In the genomic region with DNA sequence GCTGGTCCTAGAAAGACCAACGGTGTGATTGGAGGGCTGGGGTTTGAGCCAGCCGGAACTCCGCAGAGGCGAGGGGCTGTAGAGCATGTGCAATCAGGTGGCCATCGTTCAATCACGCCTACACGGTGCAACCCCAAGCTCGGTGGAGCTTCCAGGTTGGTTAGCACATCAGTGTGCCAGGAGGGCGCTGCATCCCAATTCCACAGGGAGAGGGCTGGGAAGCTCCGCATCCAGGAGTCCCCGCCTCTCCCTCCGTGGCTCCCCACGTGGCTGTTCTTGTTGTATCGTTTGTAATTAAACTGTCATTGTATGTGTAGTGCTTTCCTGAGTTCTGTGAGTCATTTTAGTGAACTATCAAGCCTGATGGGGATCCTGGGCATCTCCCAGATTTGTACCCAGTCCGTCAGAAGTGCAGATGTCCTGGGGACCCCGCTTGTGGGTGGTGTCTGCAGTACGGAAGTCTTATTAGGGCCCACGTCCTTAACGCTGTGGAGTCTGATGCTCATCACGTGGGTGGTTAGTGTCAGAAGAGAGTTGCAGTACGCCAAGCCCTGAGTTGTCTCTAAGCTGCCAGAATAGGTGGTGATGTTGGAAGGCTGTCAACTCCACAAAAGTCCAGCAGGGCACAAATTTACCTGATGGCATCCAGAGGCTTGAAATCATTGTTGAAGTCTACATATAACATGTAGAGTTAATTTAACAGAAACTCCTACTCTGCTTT, we compare ENCODE assay signal across 21 cellular contexts. TPM values are rescaled to one million over a fixed set of nuclear protein-coding genes. Genes with fewer than 3 reads are reported as not detected.
DNase-seq lines count a peak whose midpoint lies in the region; ATAC-seq and TF ChIP-seq lines count a peak whose summit lies in the region.
"Had no signal": no experiment of that assay in that cellular context is flagged by ENCODE, and none has a peak within 500 bp of the region (broad histone marks: within the 10 kb centered on the region; RNA-seq: fewer than 3 reads in every experiment).

No MANE protein-coding gene starts in this region.

- no peak overlapping the region for H3K4me3 Mint-ChIP-seq in nephron progenitor cell
- H3K4me3 Mint-ChIP-seq: activated B cell treated with CpG ODN at 0.5 μM for 24 hours; activated T-helper 17 cell treated with anti-CD3 and anti-CD28 coated beads, Interleukin-2, amount 50 U/mL, for 72 hours; central memory CD8-positive, alpha-beta T cell; T-helper 17 cell had no signal

- TF ChIP-seq CTCF in nephron progenitor cell (IDR thresholded peaks at IDR 0.05), result no peak

- H3K36me3 Mint-ChIP-seq in nephron progenitor cell (ENCODE audit: low read depth), result no peaks in the 10 kb centered on the region

- no peaks in the 10 kb centered on the region for H3K4me1 Mint-ChIP-seq in nephron progenitor cell
- H3K4me1 Mint-ChIP-seq: activated T-helper 17 cell treated with anti-CD3 and anti-CD28 coated beads, Interleukin-2, amount 50 U/mL, for 72 hours had no signal

- peak overlapping the region; percentile 19 for H3K27ac Mint-ChIP-seq in nephron progenitor cell
- H3K27ac Mint-ChIP-seq: activated B cell treated with CpG ODN at 0.5 μM for 24 hours; activated T-helper 17 cell treated with anti-CD3 and anti-CD28 coated beads, Interleukin-2, amount 50 U/mL, for 72 hours; T-helper 17 cell had no signal

- ATAC-seq in SK-N-SH treated with all-trans-retinoic acid at 6 μM for 48 hours, result no peak
- ATAC-seq: activated T-helper 17 cell treated with anti-CD3 and anti-CD28 coated beads, Interleukin-2, amount 50 U/mL, for 72 hours; T-helper 17 cell had no signal

- H3K27me3 Mint-ChIP-seq in nephron progenitor cell (ENCODE audit: low read depth, poor library complexity), result peaks cover 48% of the 10 kb centered on the region

- H3K9me3 Mint-ChIP-seq in nephron progenitor cell, result no peaks in the 10 kb centered on the region
- H3K9me3 Mint-ChIP-seq: activated T-helper 17 cell treated with anti-CD3 and anti-CD28 coated beads, Interleukin-2, amount 50 U/mL, for 72 hours; central memory CD8-positive, alpha-beta T cell had no signal

- peak; percentile 3 for DNase-seq in DMS153 treated with DMSO at 0.1 percent for 48 hours (lab: John Stamatoyannopoulos, UW; ENCODE audit: unreplicated experiment)
- no peak for DNase-seq in DMS153 (lab: John Stamatoyannopoulos, UW)
- peak; percentile 42 for DNase-seq in HT1080 (ENCODE audit: low read depth)
- peak; percentile 34 for DNase-seq in SK-N-DZ (ENCODE audit: low spot score)
- peak; percentile 8 for DNase-seq in nephron progenitor cell
- no peak for DNase-seq in NCI-H2196 (lab: John Stamatoyannopoulos, UW; ENCODE audit: unreplicated experiment)
- no peak for DNase-seq in Kasumi-1 (lab: John Stamatoyannopoulos, UW)
- DNase-seq: 8988T; activated B cell treated with CpG ODN at 0.5 μM for 24 hours; amniotic stem cell; C1 segment of cervical spinal cord; DND-41; effector CD8-positive, alpha-beta T cell; NCI-H187; NCI-H510A treated with DMSO at 0.1 percent for 48 hours; stimulated activated naive CD4-positive, alpha-beta T cell; T-helper 17 cell; trophoblast cell had no signal

TF ChIP-seq in SK-N-SH treated with all-trans-retinoic acid at 6 μM for 48 hours, 23 proteins besides CTCF, POLR2A, EP300 and RAD21:
- TF ChIP-seq ZFP3 (CRISPR knock-in tag; IDR thresholded peaks at IDR 0.05) (no peak), ISL1 (CRISPR knock-in tag; IDR thresholded peaks at IDR 0.05) (no peak), ZFP30 (CRISPR knock-in tag; IDR thresholded peaks at IDR 0.05) (no peak), OSR1 (CRISPR knock-in tag; IDR thresholded peaks at IDR 0.05) (no peak), PATZ1 (CRISPR knock-in tag; IDR thresholded peaks at IDR 0.05; ENCODE audit: borderline replicate concordance) (no peak), ZNF565 (CRISPR knock-in tag; conservative IDR thresholded peaks at IDR 0.05; ENCODE audit: low read depth) (no peak), ZC3H10 (CRISPR knock-in tag; IDR thresholded peaks at IDR 0.05) (no peak), ARNTL (CRISPR knock-in tag; IDR thresholded peaks at IDR 0.05; ENCODE audit: borderline replicate concordance, low read depth) (no peak), RARB (CRISPR knock-in tag; IDR thresholded peaks at IDR 0.05) (no peak), ZNF70 (CRISPR knock-in tag; IDR thresholded peaks at IDR 0.05) (no peak), TSHZ2 (CRISPR knock-in tag; IDR thresholded peaks at IDR 0.05) (no peak), ESRRG (CRISPR knock-in tag; IDR thresholded peaks at IDR 0.05) (no peak)
- TF ChIP-seq, protein P1, sequence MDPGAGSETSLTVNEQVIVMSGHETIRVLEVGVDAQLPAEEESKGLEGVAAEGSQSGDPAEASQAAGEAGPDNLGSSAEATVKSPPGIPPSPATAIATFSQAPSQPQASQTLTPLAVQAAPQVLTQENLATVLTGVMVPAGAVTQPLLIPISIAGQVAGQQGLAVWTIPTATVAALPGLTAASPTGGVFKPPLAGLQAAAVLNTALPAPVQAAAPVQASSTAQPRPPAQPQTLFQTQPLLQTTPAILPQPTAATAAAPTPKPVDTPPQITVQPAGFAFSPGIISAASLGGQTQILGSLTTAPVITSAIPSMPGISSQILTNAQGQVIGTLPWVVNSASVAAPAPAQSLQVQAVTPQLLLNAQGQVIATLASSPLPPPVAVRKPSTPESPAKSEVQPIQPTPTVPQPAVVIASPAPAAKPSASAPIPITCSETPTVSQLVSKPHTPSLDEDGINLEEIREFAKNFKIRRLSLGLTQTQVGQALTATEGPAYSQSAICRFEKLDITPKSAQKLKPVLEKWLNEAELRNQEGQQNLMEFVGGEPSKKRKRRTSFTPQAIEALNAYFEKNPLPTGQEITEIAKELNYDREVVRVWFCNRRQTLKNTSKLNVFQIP (CRISPR knock-in tag; IDR thresholded peaks at IDR 0.05; ENCODE audit: borderline replicate concordance, low read depth), result no peak
- TF ChIP-seq, protein P2, sequence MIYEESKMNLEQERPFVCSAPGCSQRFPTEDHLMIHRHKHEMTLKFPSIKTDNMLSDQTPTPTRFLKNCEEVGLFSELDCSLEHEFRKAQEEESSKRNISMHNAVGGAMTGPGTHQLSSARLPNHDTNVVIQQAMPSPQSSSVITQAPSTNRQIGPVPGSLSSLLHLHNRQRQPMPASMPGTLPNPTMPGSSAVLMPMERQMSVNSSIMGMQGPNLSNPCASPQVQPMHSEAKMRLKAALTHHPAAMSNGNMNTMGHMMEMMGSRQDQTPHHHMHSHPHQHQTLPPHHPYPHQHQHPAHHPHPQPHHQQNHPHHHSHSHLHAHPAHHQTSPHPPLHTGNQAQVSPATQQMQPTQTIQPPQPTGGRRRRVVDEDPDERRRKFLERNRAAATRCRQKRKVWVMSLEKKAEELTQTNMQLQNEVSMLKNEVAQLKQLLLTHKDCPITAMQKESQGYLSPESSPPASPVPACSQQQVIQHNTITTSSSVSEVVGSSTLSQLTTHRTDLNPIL (CRISPR knock-in tag; IDR thresholded peaks at IDR 0.05; ENCODE audit: low read depth), result no peak
TF ChIP-seq in SK-N-SH treated with all-trans-retinoic acid at 6 μM for 48 hours: peak in this region for 0.

RNA-seq across cellular contexts. Expression of gene AMMECR1L, which starts 20.6 kb away (rescaled TPM):
- total RNA-seq in HT1080 (2014; rRNA removed; shearing (Covaris generic)), result 12.3 and 15.2 TPM in 2 replicates
- 13.4 and 15.6 TPM in 2 replicates for polyA plus RNA-seq in HT1080 (2015; cell fraction: cytosol; rRNA removed)
- polyA plus RNA-seq in HT1080 (2015; cell fraction: nucleus; rRNA removed), result 24.8 and 25.7 TPM in 2 replicates
- polyA plus RNA-seq in SK-N-DZ (2014; cell fraction: cytosol; rRNA removed), result 13.8 and 15.7 TPM in 2 replicates
- 17.7 and 20.6 TPM in 2 replicates for polyA plus RNA-seq in SK-N-DZ (2014; cell fraction: nucleus; rRNA removed)

RNA-seq across cellular contexts. Expression of gene POLR2D, which starts 48.4 kb away (rescaled TPM):
- 34.3 and 49.1 TPM in 2 replicates for total RNA-seq in HT1080 (2014; rRNA removed; shearing (Covaris generic))
- polyA plus RNA-seq in HT1080 (2015; cell fraction: cytosol; rRNA removed), result 44.7 and 46.1 TPM in 2 replicates
- 20.8 and 21.9 TPM in 2 replicates for polyA plus RNA-seq in HT1080 (2015; cell fraction: nucleus; rRNA removed)
- polyA plus RNA-seq in SK-N-DZ (2014; cell fraction: cytosol; rRNA removed), result 34.4 and 43.1 TPM in 2 replicates
- 18.0 and 28.8 TPM in 2 replicates for polyA plus RNA-seq in SK-N-DZ (2014; cell fraction: nucleus; rRNA removed)

Comparison
In these comparisons a context has a peak if more than half of its experiments do, and no peak if none do; other contexts are left out.
1. DNase-seq: peak in DMS153 treated with DMSO at 0.1 percent for 48 hours (single experiment), HT1080 (single experiment), SK-N-DZ (single experiment) and nephron progenitor cell (single experiment); none in DMS153 (single experiment), NCI-H2196 (single experiment) and Kasumi-1 (0 of 2).